Comparison of ENCODE assay signal across 1 cellular context in the genomic region with DNA sequence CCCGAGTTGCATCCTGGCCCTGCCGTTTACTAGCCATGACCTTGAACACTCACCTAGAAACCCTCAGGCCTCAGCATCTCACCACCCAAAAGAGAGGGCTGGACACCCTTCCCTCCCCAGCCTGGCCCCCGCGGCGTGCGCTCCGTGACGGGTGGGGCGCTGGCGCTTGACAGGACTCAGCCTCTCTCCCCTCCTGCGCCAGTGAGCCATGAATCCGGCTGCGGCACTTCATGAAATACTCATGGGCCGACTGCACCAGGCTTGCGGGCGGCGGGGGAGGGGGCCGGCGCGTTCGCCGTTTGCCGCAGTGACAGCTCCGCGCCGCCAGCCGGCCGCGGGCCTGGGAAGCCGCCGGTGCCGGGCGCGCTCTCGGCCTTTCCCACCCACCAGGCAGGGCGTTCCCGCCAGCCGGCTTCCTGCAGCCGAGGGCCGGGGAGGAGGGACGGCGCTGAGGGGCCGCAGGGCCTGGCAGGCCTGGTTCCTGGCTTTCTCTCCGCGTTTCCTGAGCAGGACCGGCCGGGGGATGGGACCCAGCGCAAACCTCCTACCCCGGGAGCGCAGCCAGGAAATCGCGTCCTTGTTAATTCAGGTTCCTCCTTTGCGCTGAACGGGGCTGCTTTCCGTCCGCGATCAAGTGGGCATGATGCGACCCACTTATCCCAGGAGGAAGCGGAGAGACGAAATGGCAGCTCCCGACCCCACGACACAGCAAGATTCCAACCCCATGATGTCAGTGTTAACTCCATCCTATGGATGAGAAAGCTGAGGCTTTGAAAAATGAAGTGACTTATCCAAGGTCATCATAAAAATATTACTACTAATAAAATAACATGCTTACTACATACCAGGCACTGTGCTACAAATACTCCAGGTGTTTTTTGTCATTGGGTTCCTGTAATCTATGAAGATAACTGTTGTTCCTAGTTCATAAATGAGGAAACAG.
A peak's percentile ranks its signal among the peaks of the same experiment; 100 is the strongest.
TF ChIP-seq lines count a peak whose summit lies in the region.

No MANE protein-coding gene starts in this region.

TF ChIP-seq in HepG2, 621 proteins besides CTCF, POLR2A, EP300 and RAD21 (continued from another document and continues in another):
- no peak for TF ChIP-seq NR2F2 (IDR thresholded peaks at IDR 0.05; ENCODE audit: borderline replicate concordance, low read depth)
- TF ChIP-seq BRD4 (CRISPR knock-in tag; IDR thresholded peaks at IDR 0.05), result no peak
- no peak for TF ChIP-seq ZNF335 (CRISPR knock-in tag; IDR thresholded peaks at IDR 0.05)
- no peak for TF ChIP-seq NFRKB (IDR thresholded peaks at IDR 0.05)
- no peak for TF ChIP-seq PHB2 (IDR thresholded peaks at IDR 0.05; ENCODE audit: partially characterized antibody)
- TF ChIP-seq, protein P1, sequence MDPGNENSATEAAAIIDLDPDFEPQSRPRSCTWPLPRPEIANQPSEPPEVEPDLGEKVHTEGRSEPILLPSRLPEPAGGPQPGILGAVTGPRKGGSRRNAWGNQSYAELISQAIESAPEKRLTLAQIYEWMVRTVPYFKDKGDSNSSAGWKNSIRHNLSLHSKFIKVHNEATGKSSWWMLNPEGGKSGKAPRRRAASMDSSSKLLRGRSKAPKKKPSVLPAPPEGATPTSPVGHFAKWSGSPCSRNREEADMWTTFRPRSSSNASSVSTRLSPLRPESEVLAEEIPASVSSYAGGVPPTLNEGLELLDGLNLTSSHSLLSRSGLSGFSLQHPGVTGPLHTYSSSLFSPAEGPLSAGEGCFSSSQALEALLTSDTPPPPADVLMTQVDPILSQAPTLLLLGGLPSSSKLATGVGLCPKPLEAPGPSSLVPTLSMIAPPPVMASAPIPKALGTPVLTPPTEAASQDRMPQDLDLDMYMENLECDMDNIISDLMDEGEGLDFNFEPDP (CRISPR knock-in tag; conservative IDR thresholded peaks at IDR 0.05), result no peak
- no peak for TF ChIP-seq ZNF205 (CRISPR knock-in tag; IDR thresholded peaks at IDR 0.05)
- TF ChIP-seq, protein P2, sequence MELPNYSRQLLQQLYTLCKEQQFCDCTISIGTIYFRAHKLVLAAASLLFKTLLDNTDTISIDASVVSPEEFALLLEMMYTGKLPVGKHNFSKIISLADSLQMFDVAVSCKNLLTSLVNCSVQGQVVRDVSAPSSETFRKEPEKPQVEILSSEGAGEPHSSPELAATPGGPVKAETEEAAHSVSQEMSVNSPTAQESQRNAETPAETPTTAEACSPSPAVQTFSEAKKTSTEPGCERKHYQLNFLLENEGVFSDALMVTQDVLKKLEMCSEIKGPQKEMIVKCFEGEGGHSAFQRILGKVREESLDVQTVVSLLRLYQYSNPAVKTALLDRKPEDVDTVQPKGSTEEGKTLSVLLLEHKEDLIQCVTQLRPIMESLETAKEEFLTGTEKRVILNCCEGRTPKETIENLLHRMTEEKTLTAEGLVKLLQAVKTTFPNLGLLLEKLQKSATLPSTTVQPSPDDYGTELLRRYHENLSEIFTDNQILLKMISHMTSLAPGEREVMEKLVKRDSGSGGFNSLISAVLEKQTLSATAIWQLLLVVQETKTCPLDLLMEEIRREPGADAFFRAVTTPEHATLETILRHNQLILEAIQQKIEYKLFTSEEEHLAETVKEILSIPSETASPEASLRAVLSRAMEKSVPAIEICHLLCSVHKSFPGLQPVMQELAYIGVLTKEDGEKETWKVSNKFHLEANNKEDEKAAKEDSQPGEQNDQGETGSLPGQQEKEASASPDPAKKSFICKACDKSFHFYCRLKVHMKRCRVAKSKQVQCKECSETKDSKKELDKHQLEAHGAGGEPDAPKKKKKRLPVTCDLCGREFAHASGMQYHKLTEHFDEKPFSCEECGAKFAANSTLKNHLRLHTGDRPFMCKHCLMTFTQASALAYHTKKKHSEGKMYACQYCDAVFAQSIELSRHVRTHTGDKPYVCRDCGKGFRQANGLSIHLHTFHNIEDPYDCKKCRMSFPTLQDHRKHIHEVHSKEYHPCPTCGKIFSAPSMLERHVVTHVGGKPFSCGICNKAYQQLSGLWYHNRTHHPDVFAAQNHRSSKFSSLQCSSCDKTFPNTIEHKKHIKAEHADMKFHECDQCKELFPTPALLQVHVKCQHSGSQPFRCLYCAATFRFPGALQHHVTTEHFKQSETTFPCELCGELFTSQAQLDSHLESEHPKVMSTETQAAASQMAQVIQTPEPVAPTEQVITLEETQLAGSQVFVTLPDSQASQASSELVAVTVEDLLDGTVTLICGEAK (IDR thresholded peaks at IDR 0.05), result no peak
- TF ChIP-seq, protein P2 (CRISPR knock-in tag; IDR thresholded peaks at IDR 0.05), result no peak
- no peak for TF ChIP-seq MEIS2 (CRISPR knock-in tag; IDR thresholded peaks at IDR 0.05)
- no peak for TF ChIP-seq MAFG (CRISPR knock-in tag; IDR thresholded peaks at IDR 0.05)
- TF ChIP-seq REL (CRISPR knock-in tag; conservative IDR thresholded peaks at IDR 0.05), result no peak
- TF ChIP-seq KDM3A (CRISPR knock-in tag; IDR thresholded peaks at IDR 0.05; ENCODE audit: low read depth), result no peak
- TF ChIP-seq CBX2 (IDR thresholded peaks at IDR 0.05; ENCODE audit: low read depth, low read length), result no peak
- TF ChIP-seq CBX2 (CRISPR knock-in tag; IDR thresholded peaks at IDR 0.05; ENCODE audit: low read depth), result no peak
- no peak; the same call in 1 of the 2 replicates for TF ChIP-seq SP4 (CRISPR knock-in tag; IDR thresholded peaks at IDR 0.05)
- no peak for TF ChIP-seq ZNF432 (CRISPR knock-in tag; IDR thresholded peaks at IDR 0.05; ENCODE audit: borderline replicate concordance)
- TF ChIP-seq ZC3H4 (CRISPR knock-in tag; IDR thresholded peaks at IDR 0.05; ENCODE audit: borderline replicate concordance), result no peak
- TF ChIP-seq, protein P3, sequence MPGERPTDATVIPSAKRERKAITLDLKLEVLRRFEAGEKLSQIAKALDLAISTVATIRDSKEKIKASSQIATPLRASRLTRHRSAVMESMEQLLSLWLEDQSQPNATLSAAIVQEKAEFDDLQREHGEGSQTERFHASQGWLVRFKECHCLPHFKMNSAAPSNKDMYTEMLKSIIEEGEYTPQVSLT (CRISPR knock-in tag; IDR thresholded peaks at IDR 0.05; ENCODE audit: borderline replicate concordance, low read depth), result no peak
- TF ChIP-seq MAFK (conservative IDR thresholded peaks at IDR 0.05 in 1 of 2, IDR thresholded peaks at IDR 0.05 in 1 of 2; ENCODE audit: low read length in 2 of 2), result no peak
- TF ChIP-seq BORCS8-MEF2B (CRISPR knock-in tag; IDR thresholded peaks at IDR 0.05), result peak; percentile 41; the same call in 1 of the 2 replicates
- TF ChIP-seq HNRNPH1 (optimal IDR thresholded peaks at IDR 0.05; ENCODE audit: low read depth, low read length), result no peak
- no peak for TF ChIP-seq ONECUT2 (CRISPR knock-in tag; IDR thresholded peaks at IDR 0.05)
- no peak for TF ChIP-seq RORA (CRISPR knock-in tag; IDR thresholded peaks at IDR 0.05)
- no peak for TF ChIP-seq ZFP1 (CRISPR knock-in tag; IDR thresholded peaks at IDR 0.05)
- TF ChIP-seq, protein P4, sequence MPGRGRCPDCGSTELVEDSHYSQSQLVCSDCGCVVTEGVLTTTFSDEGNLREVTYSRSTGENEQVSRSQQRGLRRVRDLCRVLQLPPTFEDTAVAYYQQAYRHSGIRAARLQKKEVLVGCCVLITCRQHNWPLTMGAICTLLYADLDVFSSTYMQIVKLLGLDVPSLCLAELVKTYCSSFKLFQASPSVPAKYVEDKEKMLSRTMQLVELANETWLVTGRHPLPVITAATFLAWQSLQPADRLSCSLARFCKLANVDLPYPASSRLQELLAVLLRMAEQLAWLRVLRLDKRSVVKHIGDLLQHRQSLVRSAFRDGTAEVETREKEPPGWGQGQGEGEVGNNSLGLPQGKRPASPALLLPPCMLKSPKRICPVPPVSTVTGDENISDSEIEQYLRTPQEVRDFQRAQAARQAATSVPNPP (CRISPR knock-in tag; IDR thresholded peaks at IDR 0.05), result no peak
- TF ChIP-seq RBM22 (optimal IDR thresholded peaks at IDR 0.05; ENCODE audit: low read length), result no peak
- TF ChIP-seq ZNF337 (CRISPR knock-in tag; IDR thresholded peaks at IDR 0.05; ENCODE audit: borderline replicate concordance, low read depth), result no peak
- TF ChIP-seq TARDBP (CRISPR knock-in tag; IDR thresholded peaks at IDR 0.05), result no peak
- TF ChIP-seq, protein P5, sequence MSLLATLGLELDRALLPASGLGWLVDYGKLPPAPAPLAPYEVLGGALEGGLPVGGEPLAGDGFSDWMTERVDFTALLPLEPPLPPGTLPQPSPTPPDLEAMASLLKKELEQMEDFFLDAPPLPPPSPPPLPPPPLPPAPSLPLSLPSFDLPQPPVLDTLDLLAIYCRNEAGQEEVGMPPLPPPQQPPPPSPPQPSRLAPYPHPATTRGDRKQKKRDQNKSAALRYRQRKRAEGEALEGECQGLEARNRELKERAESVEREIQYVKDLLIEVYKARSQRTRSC (CRISPR knock-in tag; IDR thresholded peaks at IDR 0.05; ENCODE audit: low read depth), result no peak
- no peak for TF ChIP-seq ZNF841 (CRISPR knock-in tag; IDR thresholded peaks at IDR 0.05; ENCODE audit: borderline replicate concordance)
- no peak for TF ChIP-seq ZNF121 (CRISPR knock-in tag; IDR thresholded peaks at IDR 0.05)
- TF ChIP-seq SOX6 (IDR thresholded peaks at IDR 0.05), result no peak
- TF ChIP-seq SOX6 (CRISPR knock-in tag; IDR thresholded peaks at IDR 0.05), result no peak
- no peak for TF ChIP-seq KDM6A (CRISPR knock-in tag; IDR thresholded peaks at IDR 0.05; ENCODE audit: low read depth)
- TF ChIP-seq SMAD9 (CRISPR knock-in tag; IDR thresholded peaks at IDR 0.05), result 0 out of 2 replicates have a peak, but pooled peaks have one; percentile 13
- 0 out of 2 replicates have a peak, but pooled peaks have one; percentile 76 for TF ChIP-seq ZNF709 (CRISPR knock-in tag; IDR thresholded peaks at IDR 0.05)
- TF ChIP-seq CENPT (CRISPR knock-in tag; IDR thresholded peaks at IDR 0.05; ENCODE audit: low read depth), result no peak
- TF ChIP-seq HDAC2 (CRISPR knock-in tag; IDR thresholded peaks at IDR 0.05), result no peak
- no peak for TF ChIP-seq ZNF138 (CRISPR knock-in tag; IDR thresholded peaks at IDR 0.05; ENCODE audit: low read depth)
- TF ChIP-seq, protein P6, sequence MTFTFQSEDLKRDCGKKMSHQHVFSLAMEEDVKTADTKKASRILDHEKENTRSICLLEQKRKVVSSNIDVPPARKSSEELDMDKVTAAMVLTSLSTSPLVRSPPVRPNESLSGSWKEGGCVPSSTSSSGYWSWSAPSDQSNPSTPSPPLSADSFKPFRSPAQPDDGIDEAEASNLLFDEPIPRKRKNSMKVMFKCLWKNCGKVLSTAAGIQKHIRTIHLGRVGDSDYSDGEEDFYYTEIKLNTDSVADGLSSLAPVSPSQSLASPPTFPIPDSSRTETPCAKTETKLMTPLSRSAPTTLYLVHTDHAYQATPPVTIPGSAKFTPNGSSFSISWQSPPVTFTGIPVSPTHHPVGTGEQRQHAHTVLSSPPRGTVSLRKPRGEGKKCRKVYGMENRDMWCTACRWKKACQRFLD (CRISPR knock-in tag; IDR thresholded peaks at IDR 0.05; ENCODE audit: borderline replicate concordance), result no peak
- peak; percentile 62; the same call in 1 of the 2 replicates for TF ChIP-seq ZIK1 (CRISPR knock-in tag; IDR thresholded peaks at IDR 0.05; ENCODE audit: borderline replicate concordance, low read depth)
- TF ChIP-seq, protein P7, sequence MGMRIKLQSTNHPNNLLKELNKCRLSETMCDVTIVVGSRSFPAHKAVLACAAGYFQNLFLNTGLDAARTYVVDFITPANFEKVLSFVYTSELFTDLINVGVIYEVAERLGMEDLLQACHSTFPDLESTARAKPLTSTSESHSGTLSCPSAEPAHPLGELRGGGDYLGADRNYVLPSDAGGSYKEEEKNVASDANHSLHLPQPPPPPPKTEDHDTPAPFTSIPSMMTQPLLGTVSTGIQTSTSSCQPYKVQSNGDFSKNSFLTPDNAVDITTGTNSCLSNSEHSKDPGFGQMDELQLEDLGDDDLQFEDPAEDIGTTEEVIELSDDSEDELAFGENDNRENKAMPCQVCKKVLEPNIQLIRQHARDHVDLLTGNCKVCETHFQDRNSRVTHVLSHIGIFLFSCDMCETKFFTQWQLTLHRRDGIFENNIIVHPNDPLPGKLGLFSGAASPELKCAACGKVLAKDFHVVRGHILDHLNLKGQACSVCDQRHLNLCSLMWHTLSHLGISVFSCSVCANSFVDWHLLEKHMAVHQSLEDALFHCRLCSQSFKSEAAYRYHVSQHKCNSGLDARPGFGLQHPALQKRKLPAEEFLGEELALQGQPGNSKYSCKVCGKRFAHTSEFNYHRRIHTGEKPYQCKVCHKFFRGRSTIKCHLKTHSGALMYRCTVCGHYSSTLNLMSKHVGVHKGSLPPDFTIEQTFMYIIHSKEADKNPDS (CRISPR knock-in tag; IDR thresholded peaks at IDR 0.05), result no peak
- TF ChIP-seq, protein P8, sequence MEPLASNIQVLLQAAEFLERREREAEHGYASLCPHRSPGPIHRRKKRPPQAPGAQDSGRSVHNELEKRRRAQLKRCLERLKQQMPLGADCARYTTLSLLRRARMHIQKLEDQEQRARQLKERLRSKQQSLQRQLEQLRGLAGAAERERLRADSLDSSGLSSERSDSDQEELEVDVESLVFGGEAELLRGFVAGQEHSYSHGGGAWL (CRISPR knock-in tag; IDR thresholded peaks at IDR 0.05), result peak; percentile 49; the same call in 1 of the 2 replicates
- TF ChIP-seq ZNF3 (CRISPR knock-in tag; IDR thresholded peaks at IDR 0.05), result no peak
- no peak for TF ChIP-seq ZKSCAN1 (IDR thresholded peaks at IDR 0.05; ENCODE audit: low read length)
